Comparison of ENCODE assay signal across 9 cellular contexts in the genomic region with DNA sequence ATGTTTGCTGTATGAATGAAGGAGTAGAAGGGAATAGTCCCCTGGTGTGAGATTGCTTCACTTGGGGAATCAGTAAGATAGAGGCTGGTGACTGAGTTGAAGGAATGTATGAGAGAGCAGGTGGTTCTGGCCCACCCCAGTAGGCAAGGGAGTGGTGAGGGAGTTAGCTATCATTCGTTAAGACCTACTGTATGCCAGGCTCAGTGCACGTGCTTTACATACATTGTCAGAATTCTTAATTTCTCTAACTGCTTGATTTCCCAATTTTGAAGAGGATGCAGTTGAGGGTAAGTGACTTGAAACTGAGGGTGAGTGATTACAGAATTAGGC. TPM values are rescaled to one million over a fixed set of nuclear protein-coding genes. Genes with fewer than 3 reads are reported as not detected.
DNase-seq lines count a peak whose midpoint lies in the region; ATAC-seq, FAIRE-seq and TF ChIP-seq lines count a peak whose summit lies in the region.
"Had no signal": no experiment of that assay in that cellular context is flagged by ENCODE, and none has a peak within 500 bp of the region (broad histone marks: within the 10 kb centered on the region; RNA-seq: fewer than 3 reads in every experiment).

No MANE protein-coding gene starts in this region.

- WGBS in tibial nerve, 2 donors, result 0 to 35% methylated on average over 2 of the region's 2 CpGs

- no peaks in the 10 kb centered on the region for H3K36me3 ChIP-seq in kidney (ENCODE audit: control insufficient read depth in 1 of 2, insufficient read depth in 2 of 2, low read length in 2 of 2)
- no peaks in the 10 kb centered on the region for H3K36me3 ChIP-seq in tibial nerve

- H3K27ac ChIP-seq in kidney (ENCODE audit: low read depth in 2 of 2, low read length in 2 of 2) (no peak overlapping the region), tibial nerve (peak overlapping the region; percentile 31 to 95 (median 93))

- H3K4me3 ChIP-seq in GM12864 (ENCODE audit: low read depth, low read length) (peak overlapping the region; percentile 85), kidney (ENCODE audit: low read length in 2 of 2) (peak overlapping the region; percentile 81 to 85), tibial nerve (peak overlapping the region; percentile 45 to 78 (median 71))

- peak overlapping the region; percentile 87 for H3K4me3 Mint-ChIP-seq in activated T-helper 2 cell treated with anti-CD3 and anti-CD28 coated beads, Interferon-gamma antibody, Interleukin-2, Interleukin-4, amounts not matched to agents 10 μg/mL and 5 μg/mL and 100 μg/mL, durations not matched to agents 14 hours and 24 hours and 36 hours (ENCODE audit: low read depth)

- H3K9me3 ChIP-seq in kidney (ENCODE audit: control insufficient read depth in 1 of 2, low read length in 2 of 2), result no peaks in the 10 kb centered on the region
- H3K9me3 ChIP-seq in tibial nerve, result no peaks in the 10 kb centered on the region

- H3K36me3 Mint-ChIP-seq in activated T-helper 2 cell treated with anti-CD3 and anti-CD28 coated beads, Interferon-gamma antibody, Interleukin-2, Interleukin-4, amounts not matched to agents 10 μg/mL and 5 μg/mL and 100 μg/mL, durations not matched to agents 14 hours and 24 hours and 36 hours (ENCODE audit: low read depth), result peaks cover 29% of the 10 kb centered on the region

- ATAC-seq in HG03064 (IDR thresholded peaks at IDR 0.05; ENCODE audit: low read depth, unreplicated experiment), result peak; percentile 1
- ATAC-seq in HG03457 (IDR thresholded peaks at IDR 0.05; ENCODE audit: unreplicated experiment), result no peak

- TF ChIP-seq POLR2A in tibial nerve (IDR thresholded peaks at IDR 0.05), result no peak

- DNase-seq in GM12864 (ENCODE audit: low read depth), result no peak
- DNase-seq in activated T-helper 2 cell treated with anti-CD3 and anti-CD28 coated beads, Interferon-gamma antibody, Interleukin-2, Interleukin-4, amounts not matched to agents 10 μg/mL and 5 μg/mL and 100 μg/mL, durations not matched to agents 14 hours and 24 hours and 36 hours (ENCODE audit: low spot score), result no peak
- DNase-seq in kidney, result no peak
- DNase-seq in tibial nerve (ENCODE audit: low spot score in 2 of 2), result no peak
- DNase-seq in HuH-7.5 (ENCODE audit: low spot score), result no peak
- DNase-seq in cortex of kidney (lab: John Stamatoyannopoulos, UW), result no peak

- peak overlapping the region; percentile 85 for H3K27ac Mint-ChIP-seq in activated T-helper 2 cell treated with anti-CD3 and anti-CD28 coated beads, Interferon-gamma antibody, Interleukin-2, Interleukin-4, amounts not matched to agents 10 μg/mL and 5 μg/mL and 100 μg/mL, durations not matched to agents 14 hours and 24 hours and 36 hours

- no peaks in the 10 kb centered on the region for H3K9me3 Mint-ChIP-seq in activated T-helper 2 cell treated with anti-CD3 and anti-CD28 coated beads, Interferon-gamma antibody, Interleukin-2, Interleukin-4, amounts not matched to agents 10 μg/mL and 5 μg/mL and 100 μg/mL, durations not matched to agents 14 hours and 24 hours and 36 hours

- H3K27me3 ChIP-seq in tibial nerve, result no peaks in the 10 kb centered on the region

- TF ChIP-seq EP300 in tibial nerve (IDR thresholded peaks at IDR 0.05), result no peak

- H3K4me1 Mint-ChIP-seq in activated T-helper 2 cell treated with anti-CD3 and anti-CD28 coated beads, Interferon-gamma antibody, Interleukin-2, Interleukin-4, amounts not matched to agents 10 μg/mL and 5 μg/mL and 100 μg/mL, durations not matched to agents 14 hours and 24 hours and 36 hours (ENCODE audit: low read depth), result peaks cover 36% of the 10 kb centered on the region

- H3K27me3 Mint-ChIP-seq in activated T-helper 2 cell treated with anti-CD3 and anti-CD28 coated beads, Interferon-gamma antibody, Interleukin-2, Interleukin-4, amounts not matched to agents 10 μg/mL and 5 μg/mL and 100 μg/mL, durations not matched to agents 14 hours and 24 hours and 36 hours (ENCODE audit: low read depth), result no peaks in the 10 kb centered on the region

- no peak for TF ChIP-seq CTCF in GM12864 (IDR thresholded peaks at IDR 0.05; ENCODE audit: low read depth, low read length, missing control alignments)
- no peak for TF ChIP-seq CTCF in kidney (IDR thresholded peaks at IDR 0.05; ENCODE audit: borderline replicate concordance, extremely low read depth, insufficient read depth)
- TF ChIP-seq CTCF in tibial nerve (IDR thresholded peaks at IDR 0.05), result no peak

- FAIRE-seq in kidney (lab: Jason Lieb, UNC), result no peak
- FAIRE-seq: TTC549 had no signal

- H3K4me1 ChIP-seq in kidney (ENCODE audit: control insufficient read depth in 1 of 2, insufficient read depth in 1 of 2, low read depth in 1 of 2, low read length in 2 of 2) (no peaks in the 10 kb centered on the region), tibial nerve (peaks cover 0 to 29% (median 4%) of the 10 kb centered on the region in 4 donors)

- intact Hi-C loops in activated T-helper 2 cell treated with anti-CD3 and anti-CD28 coated beads, Interferon-gamma antibody, Interleukin-2, Interleukin-4, amounts not matched to agents 10 μg/mL and 5 μg/mL and 100 μg/mL, durations not matched to agents 14 hours and 24 hours and 36 hours (cut with micrococcal nuclease), result loop anchor here (5.0 to 10.0 kb wide), 4 partner anchors 415 to 923 kb away; a partner anchor contains a TSS
- intact Hi-C loops in kidney (cut with DNase I), result no loop called here

- peak overlapping the region in 1 of 2 donors; percentile 80 for H3K9ac ChIP-seq in kidney (ENCODE audit: low read length in 2 of 2)

RNA-seq across cellular contexts. Expression of a gene that starts 0.7 kb away (rescaled TPM):
- 40.8 and 43.1 TPM in 2 replicates for total RNA-seq in activated T-helper 2 cell treated with anti-CD3 and anti-CD28 coated beads, Interferon-gamma antibody, Interleukin-2, Interleukin-4, amounts not matched to agents 10 μg/mL and 5 μg/mL and 100 μg/mL, durations not matched to agents 14 hours and 24 hours and 36 hours
- 38.5 TPM for total RNA-seq in kidney
- polyA plus RNA-seq in kidney (ENCODE audit: insufficient read depth, low read depth, low replicate concordance), result 16.9 TPM
- total RNA-seq in tibial nerve, result 10 to 100 TPM; 26.6 to 40.2 (median 30.1) TPM

Comparison
In these comparisons a context has a peak if more than half of its experiments do, and no peak if none do; other contexts are left out.
1. H3K27ac ChIP-seq: peak in tibial nerve (4 of 4); none in kidney (0 of 2).
2. Peak in every context shown above with its lines, with median percentiles within 50 percentile points of each other: H3K4me3 ChIP-seq.